In the genomic region with DNA sequence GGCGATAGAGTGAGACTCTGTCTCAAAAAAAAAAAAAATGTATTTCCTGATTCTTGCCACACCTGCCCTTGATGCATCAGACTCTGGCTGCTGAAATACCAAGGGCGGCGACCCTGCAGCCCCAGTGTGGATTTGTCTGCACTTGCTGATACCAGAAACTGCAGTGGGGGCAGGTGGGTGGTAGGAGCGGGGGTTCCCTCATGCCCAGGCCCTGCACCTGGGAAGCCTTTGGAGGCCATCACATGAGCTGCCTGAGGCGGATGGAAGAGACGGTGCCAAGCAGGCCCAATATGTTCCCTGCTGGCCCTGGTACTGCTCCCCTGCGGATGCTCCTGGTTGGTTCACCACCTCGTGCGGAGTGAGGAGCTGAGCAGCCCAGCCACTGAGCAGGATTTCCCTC, we compare ENCODE assay signal across 1 cellular context.
TF ChIP-seq lines count a peak whose summit lies in the region.

No MANE protein-coding gene starts in this region.

TF ChIP-seq in IMR-90, 13 proteins besides CTCF, POLR2A, EP300 and RAD21 (continued from another document):
- TF ChIP-seq RFX5 (IDR thresholded peaks at IDR 0.05; ENCODE audit: low read depth, low read length) (no peak), MAZ (IDR thresholded peaks at IDR 0.05; ENCODE audit: borderline replicate concordance, low read depth, low read length) (no peak), BHLHE40 (IDR thresholded peaks at IDR 0.05; ENCODE audit: low read depth, low read length) (no peak), NFE2L2 (IDR thresholded peaks at IDR 0.05; ENCODE audit: low read depth, low read length) (no peak), CEBPB (IDR thresholded peaks at IDR 0.05; ENCODE audit: low read depth, low read length) (no peak), MXI1 (IDR thresholded peaks at IDR 0.05; ENCODE audit: borderline replicate concordance, low read depth, low read length) (no peak), MAFK (IDR thresholded peaks at IDR 0.05; ENCODE audit: low read depth, low read length) (no peak), CHD1 (IDR thresholded peaks at IDR 0.05; ENCODE audit: low read depth, low read length) (no peak), RCOR1 (IDR thresholded peaks at IDR 0.05; ENCODE audit: insufficient replicate concordance, low read length) (no peak)
- TF ChIP-seq, protein P1, sequence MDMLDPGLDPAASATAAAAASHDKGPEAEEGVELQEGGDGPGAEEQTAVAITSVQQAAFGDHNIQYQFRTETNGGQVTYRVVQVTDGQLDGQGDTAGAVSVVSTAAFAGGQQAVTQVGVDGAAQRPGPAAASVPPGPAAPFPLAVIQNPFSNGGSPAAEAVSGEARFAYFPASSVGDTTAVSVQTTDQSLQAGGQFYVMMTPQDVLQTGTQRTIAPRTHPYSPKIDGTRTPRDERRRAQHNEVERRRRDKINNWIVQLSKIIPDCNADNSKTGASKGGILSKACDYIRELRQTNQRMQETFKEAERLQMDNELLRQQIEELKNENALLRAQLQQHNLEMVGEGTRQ (IDR thresholded peaks at IDR 0.05; ENCODE audit: low read depth, low read length): no peak
